22 cellular contexts compared by ENCODE assay signal in genomic region chr3:178699810-178700209, GRCh38.
DNase-seq lines count a peak whose midpoint lies in the region; ATAC-seq and TF ChIP-seq lines count a peak whose summit lies in the region.
"Had no signal": no experiment of that assay in that cellular context is flagged by ENCODE, and none has a peak within 500 bp of the region (broad histone marks: within the 10 kb centered on the region; RNA-seq: fewer than 3 reads in every experiment).

No MANE protein-coding gene starts in this region.

- H3K27me3 ChIP-seq in suprapubic skin, result no peaks in the 10 kb centered on the region
- H3K27me3 ChIP-seq in tibial nerve, result no peaks in the 10 kb centered on the region
- H3K27me3 ChIP-seq: esophagus muscularis mucosa had no signal

- peaks cover 48% of the 10 kb centered on the region for H3K9me3 Mint-ChIP-seq in HFFc6

- H3K4me1 Mint-ChIP-seq in HFFc6 (ENCODE audit: low read depth), result no peaks in the 10 kb centered on the region
- H3K4me1 Mint-ChIP-seq: immature natural killer cell, memory B cell, natural killer cell had no signal

- DNase-seq in DMS 273 (lab: John Stamatoyannopoulos, UW; ENCODE audit: unreplicated experiment) (peak; percentile 75), NCI-H69 (lab: John Stamatoyannopoulos, UW) (peak; percentile 53), fibroblast of peridontal ligament (ENCODE audit: extremely low read depth) (peak; percentile 77), suprapubic skin (ENCODE audit: low spot score in 2 of 2) (no peak), HFFc6 (no peak), iPS-NIHi7 (ENCODE audit: extremely low spot score) (no peak), tibial nerve (ENCODE audit: low spot score in 2 of 2) (no peak)
- DNase-seq: activated naive CD4-positive, alpha-beta T cell treated with anti-CD3 and anti-CD28 coated beads for 36 hours; activated T-cell treated with anti-CD3 and anti-CD28 coated beads for 4 hours; GF-D8; H7; immature natural killer cell; natural killer cell; NCI-H187 treated with DMSO at 0.1 percent for 48 hours; NCI-H748 treated with DMSO at 0.1 percent for 48 hours; stimulated activated CD4-positive, alpha-beta T cell treated with anti-CD3 and anti-CD28 coated beads, Interleukin-4, amount 100 ng/mL, for 24 hours; stimulated activated CD8-positive, alpha-beta memory T cell treated with anti-CD3 and anti-CD28 coated beads, Interleukin-4, amount 100 ng/mL, for 48 hours; SW 1271 had no signal

- ATAC-seq in GM18502 (IDR thresholded peaks at IDR 0.05; ENCODE audit: poor library complexity, unreplicated experiment), result peak; percentile 59
- ATAC-seq: natural killer cell had no signal

- no peak overlapping the region for H3K4me3 ChIP-seq in suprapubic skin
- no peak overlapping the region for H3K4me3 ChIP-seq in tibial nerve
- H3K4me3 ChIP-seq: esophagus muscularis mucosa, skin epidermis had no signal

- no peak overlapping the region for H3K27ac Mint-ChIP-seq in HFFc6
- H3K27ac Mint-ChIP-seq: activated naive CD4-positive, alpha-beta T cell treated with anti-CD3 and anti-CD28 coated beads for 36 hours; immature natural killer cell; memory B cell; natural killer cell had no signal

- H3K27ac ChIP-seq in suprapubic skin (no peak overlapping the region), tibial nerve (no peak overlapping the region)
- H3K27ac ChIP-seq: esophagus muscularis mucosa, skin epidermis had no signal

- WGBS in suprapubic skin, result 37% methylated on average over 3 of the region's 3 CpGs
- WGBS in tibial nerve, 2 donors, result 53 to 71% methylated on average over 3 of the region's 3 CpGs

- H3K4me1 ChIP-seq in suprapubic skin (no peaks in the 10 kb centered on the region), tibial nerve (no peaks in the 10 kb centered on the region)

- H3K9me3 ChIP-seq in suprapubic skin (peaks cover 9% of the 10 kb centered on the region), tibial nerve (peaks cover 0 to 31% (median 5%) of the 10 kb centered on the region in 4 donors)

- no peaks in the 10 kb centered on the region for H3K36me3 ChIP-seq in suprapubic skin
- no peaks in the 10 kb centered on the region for H3K36me3 ChIP-seq in tibial nerve
- H3K36me3 ChIP-seq: esophagus muscularis mucosa had no signal

- TF ChIP-seq CTCF in suprapubic skin (IDR thresholded peaks at IDR 0.05), result no peak
- TF ChIP-seq CTCF in HFFc6 (IDR thresholded peaks at IDR 0.05), result no peak
- TF ChIP-seq CTCF in tibial nerve (IDR thresholded peaks at IDR 0.05), result no peak

- no peak overlapping the region for H3K4me3 Mint-ChIP-seq in HFFc6
- H3K4me3 Mint-ChIP-seq: activated naive CD4-positive, alpha-beta T cell treated with anti-CD3 and anti-CD28 coated beads for 36 hours; immature natural killer cell; memory B cell; natural killer cell had no signal

- TF ChIP-seq POLR2A in suprapubic skin (IDR thresholded peaks at IDR 0.05), result no peak
- TF ChIP-seq POLR2A in tibial nerve (IDR thresholded peaks at IDR 0.05), result no peak

- H3K36me3 Mint-ChIP-seq in HFFc6 (ENCODE audit: low read depth), result no peaks in the 10 kb centered on the region
- H3K36me3 Mint-ChIP-seq: immature natural killer cell, memory B cell, natural killer cell had no signal

- TF ChIP-seq EP300 in suprapubic skin (IDR thresholded peaks at IDR 0.05) (no peak), tibial nerve (IDR thresholded peaks at IDR 0.05) (no peak)

- no peaks in the 10 kb centered on the region; the same call in 1 of the 2 replicates for H3K27me3 Mint-ChIP-seq in HFFc6 (ENCODE audit: insufficient read depth)
- H3K27me3 Mint-ChIP-seq: memory B cell had no signal

Comparison
In these comparisons a context has a peak if more than half of its experiments do, and no peak if none do; other contexts are left out.
1. DNase-seq: peak in DMS 273 (single experiment), NCI-H69 (single experiment) and fibroblast of peridontal ligament (single experiment); none in suprapubic skin (0 of 2), HFFc6 (single experiment), iPS-NIHi7 (single experiment) and tibial nerve (0 of 2).